In the genomic region with DNA sequence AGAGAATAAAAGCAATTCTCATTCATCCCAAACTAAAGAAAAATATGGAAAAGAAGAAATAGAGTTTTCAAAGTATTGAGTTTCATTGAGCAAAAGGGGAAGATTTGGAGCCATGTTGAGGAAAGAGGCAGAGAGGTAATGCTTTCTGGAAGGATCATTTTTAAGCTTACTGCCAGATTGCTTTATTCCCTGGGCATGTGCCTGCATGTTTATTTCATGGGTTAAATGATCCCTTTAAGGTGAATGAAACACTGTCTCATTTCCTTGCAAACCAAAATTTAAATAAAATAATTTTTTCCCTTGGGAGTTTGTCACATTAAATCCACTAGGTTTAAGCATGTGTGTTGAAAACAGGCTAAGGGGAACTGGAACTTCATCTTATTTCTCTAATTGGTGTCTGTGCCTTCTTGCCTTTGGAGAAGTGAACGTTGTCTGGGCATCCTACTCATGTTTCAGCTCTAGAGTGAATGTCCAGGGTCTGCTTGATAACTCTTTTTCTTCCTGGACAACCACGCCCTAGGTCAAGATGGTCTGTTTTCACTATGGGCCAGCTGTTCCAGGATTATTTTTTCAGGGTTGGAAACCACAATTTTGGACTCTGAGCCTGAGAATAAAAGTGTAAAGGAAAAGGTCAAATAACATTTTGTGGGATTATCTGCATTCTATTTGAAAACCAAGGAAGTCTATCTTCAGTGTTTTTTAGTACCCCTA, we compare ENCODE assay signal across 22 cellular contexts.
DNase-seq lines count a peak whose midpoint lies in the region; FAIRE-seq and TF ChIP-seq lines count a peak whose summit lies in the region.
"Had no signal": no experiment of that assay in that cellular context is flagged by ENCODE, and none has a peak within 500 bp of the region (broad histone marks: within the 10 kb centered on the region; RNA-seq: fewer than 3 reads in every experiment).

No MANE protein-coding gene starts in this region.

- H3K36me3 ChIP-seq in endothelial cell of umbilical vein (ENCODE audit: control insufficient read depth in 2 of 2, extremely low read depth in 1 of 2, insufficient read depth in 2 of 2, low read length in 2 of 2), result no peaks in the 10 kb centered on the region
- H3K36me3 ChIP-seq: BLaER1 treated with 17β-estradiol and CSF1 and Interleukin-3, amounts not matched to agents 10 nM and 100 nM; neural progenitor cell had no signal

- peak overlapping the region; percentile 48 for H3K27ac Mint-ChIP-seq in nephron progenitor cell
- H3K27ac Mint-ChIP-seq in activated T-cell treated with anti-CD3 and anti-CD28 coated beads, Interleukin-2, amount 50 U/mL, for 24 hours, result no peak overlapping the region
- H3K27ac Mint-ChIP-seq: neural progenitor cell had no signal

- H3K9me3 Mint-ChIP-seq in nephron progenitor cell, result peaks cover 18% of the 10 kb centered on the region
- no peaks in the 10 kb centered on the region for H3K9me3 Mint-ChIP-seq in activated T-cell treated with anti-CD3 and anti-CD28 coated beads, Interleukin-2, amount 50 U/mL, for 24 hours
- H3K9me3 Mint-ChIP-seq: neural progenitor cell had no signal

- H3K9me3 ChIP-seq in endothelial cell of umbilical vein (replicated peaks; ENCODE audit: control insufficient read depth, insufficient read depth, low read length), result no peaks in the 10 kb centered on the region
- H3K9me3 ChIP-seq: BLaER1 treated with 17β-estradiol and CSF1 and Interleukin-3, amounts not matched to agents 10 nM and 100 nM had no signal

- no peaks in the 10 kb centered on the region for H3K36me3 Mint-ChIP-seq in nephron progenitor cell (ENCODE audit: low read depth)
- no peaks in the 10 kb centered on the region for H3K36me3 Mint-ChIP-seq in activated T-cell treated with anti-CD3 and anti-CD28 coated beads, Interleukin-2, amount 50 U/mL, for 24 hours (ENCODE audit: low read depth)
- H3K36me3 Mint-ChIP-seq: neural progenitor cell had no signal

- H3K27me3 Mint-ChIP-seq in nephron progenitor cell (ENCODE audit: low read depth, poor library complexity), result peaks cover 4% of the 10 kb centered on the region
- H3K27me3 Mint-ChIP-seq in activated T-cell treated with anti-CD3 and anti-CD28 coated beads, Interleukin-2, amount 50 U/mL, for 24 hours, result peaks cover 2% of the 10 kb centered on the region

- no peak overlapping the region for H3K27ac ChIP-seq in endothelial cell of umbilical vein (ENCODE audit: insufficient read depth, low read depth, low read length)
- H3K27ac ChIP-seq: BLaER1 treated with 17β-estradiol and CSF1 and Interleukin-3, amounts not matched to agents 10 nM and 100 nM; HL-60; neural progenitor cell; SK-N-MC had no signal

- no peak overlapping the region for H3K9ac ChIP-seq in endothelial cell of umbilical vein (replicated peaks; ENCODE audit: extremely low read depth, insufficient read depth, low read length)
- H3K9ac ChIP-seq: BLaER1 treated with 17β-estradiol and CSF1 and Interleukin-3, amounts not matched to agents 10 nM and 100 nM; neural progenitor cell had no signal

- BruUV-seq in endothelial cell of umbilical vein (replicated peaks; lab: Mats Ljungman, UMichigan), result no TSS peak

- H3K9me1 ChIP-seq in endothelial cell of umbilical vein (replicated peaks; ENCODE audit: control insufficient read depth, extremely low read depth, insufficient read depth, low read length), result no peaks in the 10 kb centered on the region

- H3K4me3 Mint-ChIP-seq in nephron progenitor cell, result no peak overlapping the region
- H3K4me3 Mint-ChIP-seq in activated T-cell treated with anti-CD3 and anti-CD28 coated beads, Interleukin-2, amount 50 U/mL, for 24 hours, result no peak overlapping the region
- H3K4me3 Mint-ChIP-seq: neural progenitor cell had no signal

- DNase-seq in SIG-M5 treated with dmso at 0.1 percent for 504 hours (lab: John Stamatoyannopoulos, UW; ENCODE audit: unreplicated experiment) (peak; percentile 5), SIG-M5 (lab: John Stamatoyannopoulos, UW) (no peak), NCI-H2171 treated with DMSO at 0.1 percent for 48 hours (lab: John Stamatoyannopoulos, UW) (peak; percentile 61), endothelial cell of umbilical vein (ENCODE audit: low read depth, low spot score) (no peak), nephron progenitor cell (no peak), RPMI8226 (no peak), NCI-H446 treated with DMSO at 0.1 percent for 48 hours (lab: John Stamatoyannopoulos, UW) (no peak)
- no peak for DNase-seq in activated T-cell treated with anti-CD3 and anti-CD28 coated beads, Interleukin-2, amount 50 U/mL, for 24 hours
- DNase-seq: activated CD4-positive, CD25-positive, alpha-beta regulatory T cell treated with anti-CD3 and anti-CD28 coated beads, Interleukin-2, amount 50 U/mL, for 72 hours; dermis blood vessel endothelial cell; H7; left colon; NCI-H1048; NCI-H2029 treated with DMSO at 0.1 percent for 48 hours; OCI-M1; stimulated activated CD4-positive, alpha-beta T cell treated with anti-CD3 and anti-CD28 coated beads, Interleukin-12 subunit alpha, Interleukin-12 subunit beta, amount 100 ng/mL, for 4 hours; substantia nigra had no signal

- H3K4me2 ChIP-seq in endothelial cell of umbilical vein (ENCODE audit: insufficient read depth, low read length), result no peak overlapping the region
- H3K4me2 ChIP-seq: BLaER1 treated with 17β-estradiol and CSF1 and Interleukin-3, amounts not matched to agents 10 nM and 100 nM; neural progenitor cell had no signal

- no peak overlapping the region for H3K4me3 ChIP-seq in endothelial cell of umbilical vein (replicated peaks in 1 of 3; ENCODE audit: insufficient read depth in 1 of 3, low read depth in 1 of 3, low read length in 3 of 3)
- H3K4me3 ChIP-seq: BLaER1 treated with 17β-estradiol and CSF1 and Interleukin-3, amounts not matched to agents 10 nM and 100 nM; neural progenitor cell; SK-N-MC had no signal

- dilution Hi-C loops in endothelial cell of umbilical vein (cut with MboI; ENCODE audit: extremely low pct_ligation_motif_present, low sequenced_read_pairs), result no loop called here

- POLR2A ChIA-PET in endothelial cell of umbilical vein (lab: Charles Lee), result no interaction called here

- no peak for FAIRE-seq in endothelial cell of umbilical vein (lab: Jason Lieb, UNC)
- FAIRE-seq: D721Med had no signal

- no peaks in the 10 kb centered on the region for H3K27me3 ChIP-seq in endothelial cell of umbilical vein (ENCODE audit: control insufficient read depth in 2 of 2, insufficient read depth in 2 of 2, low read length in 2 of 2)
- H3K27me3 ChIP-seq: BLaER1 treated with 17β-estradiol and CSF1 and Interleukin-3, amounts not matched to agents 10 nM and 100 nM; neural progenitor cell had no signal

- CTCF ChIA-PET in endothelial cell of umbilical vein (lab: Charles Lee), result interaction anchor here (1.1 to 1.2 kb wide), 2 partner anchors 9 to 11 kb away, joined by 3 to 4 read pairs; no protein-coding TSS in a partner anchor

- intact Hi-C loops in endothelial cell of umbilical vein (cut with micrococcal nuclease), result no loop called here

- H4K20me1 ChIP-seq in endothelial cell of umbilical vein (replicated peaks; ENCODE audit: control insufficient read depth, extremely low read depth, insufficient read depth, low read length), result no peaks in the 10 kb centered on the region
- H4K20me1 ChIP-seq: BLaER1 treated with 17β-estradiol and CSF1 and Interleukin-3, amounts not matched to agents 10 nM and 100 nM had no signal

- H3K4me1 Mint-ChIP-seq in nephron progenitor cell, result peaks cover 26% of the 10 kb centered on the region
- H3K4me1 Mint-ChIP-seq in activated T-cell treated with anti-CD3 and anti-CD28 coated beads, Interleukin-2, amount 50 U/mL, for 24 hours (ENCODE audit: low read depth), result peaks cover 56% of the 10 kb centered on the region
- H3K4me1 Mint-ChIP-seq: neural progenitor cell had no signal

- TF ChIP-seq CTCF in endothelial cell of umbilical vein (IDR thresholded peaks at IDR 0.05; ENCODE audit: extremely low read depth in 1 of 2, insufficient read depth in 1 of 2, low read depth in 1 of 2, low read length in 2 of 2), result no peak
- TF ChIP-seq CTCF in nephron progenitor cell (IDR thresholded peaks at IDR 0.05), result no peak

- H3K4me1 ChIP-seq in endothelial cell of umbilical vein (ENCODE audit: control insufficient read depth, extremely low read depth, insufficient read depth, low read length), result peaks cover 36% of the 10 kb centered on the region
- H3K4me1 ChIP-seq: neural progenitor cell had no signal

- peak overlapping the region; percentile 43 for H2AFZ ChIP-seq in endothelial cell of umbilical vein (ENCODE audit: low read depth, low read length)
- H2AFZ ChIP-seq: neural progenitor cell had no signal

- no peaks in the 10 kb centered on the region for H3K79me2 ChIP-seq in endothelial cell of umbilical vein (ENCODE audit: control insufficient read depth, insufficient read depth, low read length)

- TF ChIP-seq POLR2A in endothelial cell of umbilical vein (IDR thresholded peaks at IDR 0.05; ENCODE audit: low read depth, low read length), result no peak

TF ChIP-seq in endothelial cell of umbilical vein, 7 proteins besides CTCF, POLR2A, EP300 and RAD21:
- TF ChIP-seq, protein P1, sequence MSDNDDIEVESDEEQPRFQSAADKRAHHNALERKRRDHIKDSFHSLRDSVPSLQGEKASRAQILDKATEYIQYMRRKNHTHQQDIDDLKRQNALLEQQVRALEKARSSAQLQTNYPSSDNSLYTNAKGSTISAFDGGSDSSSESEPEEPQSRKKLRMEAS (IDR thresholded peaks at IDR 0.05; ENCODE audit: insufficient read depth, insufficient read length), result no peak
- TF ChIP-seq FOS (IDR thresholded peaks at IDR 0.05; ENCODE audit: borderline replicate concordance, insufficient read depth, low read length) (no peak), POLR2AphosphoS5 (IDR thresholded peaks at IDR 0.05; ENCODE audit: insufficient read depth, low read depth, low read length) (no peak), MYC (IDR thresholded peaks at IDR 0.05; ENCODE audit: low read depth, low read length) (no peak), GATA2 (IDR thresholded peaks at IDR 0.05; ENCODE audit: insufficient read depth, insufficient read length, low read depth, low read length) (no peak), EZH2 (IDR thresholded peaks at IDR 0.05; ENCODE audit: borderline replicate concordance, low read depth, low read length, severe bottlenecking) (no peak), JUN (IDR thresholded peaks at IDR 0.05; ENCODE audit: borderline replicate concordance, insufficient read depth, insufficient read length, low read depth) (no peak)

Comparison
In these comparisons a context has a peak if more than half of its experiments do, and no peak if none do; other contexts are left out.
1. DNase-seq: peak in SIG-M5 treated with dmso at 0.1 percent for 504 hours (single experiment) and NCI-H2171 treated with DMSO at 0.1 percent for 48 hours (single experiment); none in SIG-M5 (single experiment), endothelial cell of umbilical vein (single experiment), nephron progenitor cell (single experiment), RPMI8226 (single experiment), activated T-cell treated with anti-CD3 and anti-CD28 coated beads, Interleukin-2, amount 50 U/mL, for 24 hours (single experiment) and NCI-H446 treated with DMSO at 0.1 percent for 48 hours (single experiment).